16 cellular contexts compared by ENCODE assay signal in the genomic region with DNA sequence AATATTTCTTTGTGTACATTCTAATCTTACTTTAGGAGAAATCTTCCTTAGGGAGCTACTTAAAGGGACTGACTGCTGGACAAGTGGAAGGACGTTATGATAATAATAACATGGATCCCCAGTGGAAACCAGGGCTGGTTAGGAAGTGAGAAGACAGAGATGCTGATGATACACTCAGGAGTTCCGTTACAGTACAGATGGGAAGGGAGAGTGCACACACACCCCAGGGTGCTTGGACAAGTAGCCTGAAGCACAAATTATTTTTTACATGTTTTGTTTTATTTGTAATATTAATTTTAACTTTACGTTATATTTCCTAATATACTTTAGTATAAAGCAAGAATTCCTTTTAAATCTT.
DNase-seq lines count a peak whose midpoint lies in the region; ATAC-seq, FAIRE-seq and TF ChIP-seq lines count a peak whose summit lies in the region.
"Had no signal": no experiment of that assay in that cellular context is flagged by ENCODE, and none has a peak within 500 bp of the region (broad histone marks: within the 10 kb centered on the region; RNA-seq: fewer than 3 reads in every experiment).

No MANE protein-coding gene starts in this region.

- CTCF ChIA-PET in HEK293T (lab: Yijun Ruan, JAX): no interaction called here
- CTCF ChIA-PET in PC-9 (lab: Charles Lee): no interaction called here

- ATAC-seq in GM19328 (IDR thresholded peaks at IDR 0.05; ENCODE audit: unreplicated experiment): no peak
- ATAC-seq: CD8-positive, alpha-beta T cell had no signal

- H3K27ac ChIP-seq in PC-9 (no peak overlapping the region), neural progenitor cell (no peak overlapping the region)
- H3K27ac ChIP-seq: BLaER1, SJCRH30 had no signal

- POLR2A ChIA-PET in HEK293T (lab: Yijun Ruan, JAX) (interaction anchor here (0.8 kb wide), 1 partner anchor 11 kb away, joined by 3 read pairs; no protein-coding TSS in a partner anchor), PC-9 (lab: Charles Lee; ENCODE audit: unreplicated experiment) (interaction anchor here (1.1 kb wide), 1 partner anchor 160 kb away, joined by 5 read pairs; no protein-coding TSS in a partner anchor)

- H3K9ac ChIP-seq in neural progenitor cell: no peak overlapping the region
- H3K9ac ChIP-seq: BLaER1 had no signal

- H3K9me3 ChIP-seq in PC-9 (ENCODE audit: insufficient read depth, low read depth): no peaks in the 10 kb centered on the region; the same call in 1 of the 2 replicates
- peaks cover 4% of the 10 kb centered on the region for H3K9me3 ChIP-seq in neural progenitor cell (ENCODE audit: low read depth)
- H3K9me3 ChIP-seq: BLaER1 had no signal

- peaks cover 2% of the 10 kb centered on the region for H3K27me3 Mint-ChIP-seq in neural progenitor cell (ENCODE audit: insufficient read depth, low read depth)

- H3K36me3 Mint-ChIP-seq in neural progenitor cell: peaks cover 2% of the 10 kb centered on the region
- H3K36me3 Mint-ChIP-seq: CD8-positive, alpha-beta T cell had no signal

- FAIRE-seq in GM19239 (lab: Jason Lieb, UNC): no peak
- FAIRE-seq: G401.6 had no signal

- H3K4me3 ChIP-seq in PC-9 (peak overlapping the region; percentile 56; the same call in 1 of the 2 replicates), neural progenitor cell (no peak overlapping the region)
- H3K4me3 ChIP-seq: BLaER1, SJCRH30 had no signal

- H3K4me2 ChIP-seq in PC-9 (peak overlapping the region; percentile 69), neural progenitor cell (no peak overlapping the region)
- H3K4me2 ChIP-seq: BLaER1 had no signal

- H3K4me1 ChIP-seq in PC-9 (replicated peaks; ENCODE audit: insufficient read depth) (no peaks in the 10 kb centered on the region), neural progenitor cell (peaks cover 14% of the 10 kb centered on the region)
- H3K4me1 ChIP-seq: BLaER1, SJCRH30 had no signal

- intact Hi-C loops in PC-9 (cut with micrococcal nuclease; ENCODE audit: unreplicated experiment): loop anchor here (5.0 kb wide), 1 partner anchor 245 kb away; no protein-coding TSS in a partner anchor

- H3K4me1 Mint-ChIP-seq in neural progenitor cell: peaks cover 23% of the 10 kb centered on the region

- no peaks in the 10 kb centered on the region for H3K9me2 ChIP-seq in PC-9 (ENCODE audit: insufficient read depth)

- H3K9me3 Mint-ChIP-seq in neural progenitor cell: peaks cover 22% of the 10 kb centered on the region
- H3K9me3 Mint-ChIP-seq: CD8-positive, alpha-beta T cell; T-helper 1 cell treated with Interleukin-12 subunit alpha and Interleukin-12 subunit beta and Interleukin-4 antibody, amounts not matched to agents 30 μg/mL and 1 μg/mL, for 36 hours had no signal

- H2AFZ ChIP-seq in PC-9 (peak overlapping the region; percentile 75), neural progenitor cell (replicated peaks) (no peak overlapping the region)

- BruUV-seq in PC-9 (replicated peaks; lab: Mats Ljungman, UMichigan): no TSS peak

- H3K79me2 ChIP-seq in PC-9 (ENCODE audit: low read depth) (no peaks in the 10 kb centered on the region), neural progenitor cell (ENCODE audit: low read depth) (no peaks in the 10 kb centered on the region)

- peak; percentile 60 for DNase-seq in DMS53 (lab: John Stamatoyannopoulos, UW)
- peak; percentile 11 for DNase-seq in HEK293T (ENCODE audit: extremely low spot score)
- DNase-seq in PC-9: no peak
- DNase-seq in neural progenitor cell (ENCODE audit: low spot score): no peak
- DNase-seq in NCI-H2227 (lab: John Stamatoyannopoulos, UW; ENCODE audit: unreplicated experiment): no peak
- DNase-seq in GM19239 (ENCODE audit: insufficient read length, low spot score): no peak
- DNase-seq: CD8-positive, alpha-beta T cell; DMS79; NCI-H1436; NCI-H1930; NCI-H82; SJCRH30 had no signal

- peak overlapping the region; percentile 67 for H3K27ac Mint-ChIP-seq in neural progenitor cell
- H3K27ac Mint-ChIP-seq: CD8-positive, alpha-beta T cell; T-helper 1 cell treated with Interleukin-12 subunit alpha and Interleukin-12 subunit beta and Interleukin-4 antibody, amounts not matched to agents 30 μg/mL and 1 μg/mL, for 36 hours had no signal

- TF ChIP-seq CTCF in PC-9 (conservative IDR thresholded peaks at IDR 0.05): no peak
- no peak for TF ChIP-seq CTCF in neural progenitor cell (IDR thresholded peaks at IDR 0.05)

- H3K4me3 Mint-ChIP-seq in neural progenitor cell: no peak overlapping the region
- H3K4me3 Mint-ChIP-seq: CD8-positive, alpha-beta T cell; T-helper 1 cell treated with Interleukin-12 subunit alpha and Interleukin-12 subunit beta and Interleukin-4 antibody, amounts not matched to agents 30 μg/mL and 1 μg/mL, for 36 hours had no signal

- H4K20me1 ChIP-seq in PC-9 (ENCODE audit: insufficient read depth): no peaks in the 10 kb centered on the region
- H4K20me1 ChIP-seq in neural progenitor cell (ENCODE audit: low read depth): no peaks in the 10 kb centered on the region
- H4K20me1 ChIP-seq: BLaER1 had no signal

- H3F3A ChIP-seq in PC-9 (ENCODE audit: insufficient read depth, low read depth): no peaks in the 10 kb centered on the region
- peaks cover 10% of the 10 kb centered on the region for H3F3A ChIP-seq in neural progenitor cell (ENCODE audit: low read depth)

- no peaks in the 10 kb centered on the region for H3K36me3 ChIP-seq in PC-9 (ENCODE audit: low read depth)
- H3K36me3 ChIP-seq in neural progenitor cell: no peaks in the 10 kb centered on the region
- H3K36me3 ChIP-seq: BLaER1, SJCRH30 had no signal

- no peaks in the 10 kb centered on the region for H3K27me3 ChIP-seq in PC-9 (ENCODE audit: insufficient read depth, low read depth)
- no peaks in the 10 kb centered on the region for H3K27me3 ChIP-seq in neural progenitor cell
- H3K27me3 ChIP-seq: BLaER1, SJCRH30 had no signal

TF ChIP-seq in HEK293T, 16 proteins besides CTCF, POLR2A, EP300 and RAD21:
- no peak for TF ChIP-seq FOXA1 (IDR thresholded peaks at IDR 0.05)
- TF ChIP-seq, protein P1, sequence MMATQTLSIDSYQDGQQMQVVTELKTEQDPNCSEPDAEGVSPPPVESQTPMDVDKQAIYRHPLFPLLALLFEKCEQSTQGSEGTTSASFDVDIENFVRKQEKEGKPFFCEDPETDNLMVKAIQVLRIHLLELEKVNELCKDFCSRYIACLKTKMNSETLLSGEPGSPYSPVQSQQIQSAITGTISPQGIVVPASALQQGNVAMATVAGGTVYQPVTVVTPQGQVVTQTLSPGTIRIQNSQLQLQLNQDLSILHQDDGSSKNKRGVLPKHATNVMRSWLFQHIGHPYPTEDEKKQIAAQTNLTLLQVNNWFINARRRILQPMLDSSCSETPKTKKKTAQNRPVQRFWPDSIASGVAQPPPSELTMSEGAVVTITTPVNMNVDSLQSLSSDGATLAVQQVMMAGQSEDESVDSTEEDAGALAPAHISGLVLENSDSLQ (IDR thresholded peaks at IDR 0.05): no peak
- no peak for TF ChIP-seq SP1 (IDR thresholded peaks at IDR 0.05)
- TF ChIP-seq CTBP1 (IDR thresholded peaks at IDR 0.05; ENCODE audit: borderline replicate concordance): no peak
- TF ChIP-seq NFRKB (IDR thresholded peaks at IDR 0.05): no peak
- no peak for TF ChIP-seq BHLHE40 (IDR thresholded peaks at IDR 0.05; ENCODE audit: borderline replicate concordance)
- TF ChIP-seq TARDBP (IDR thresholded peaks at IDR 0.05): no peak
- no peak for TF ChIP-seq ZNF384 (IDR thresholded peaks at IDR 0.05)
- TF ChIP-seq HDGF (IDR thresholded peaks at IDR 0.05; ENCODE audit: borderline replicate concordance): no peak
- no peak for TF ChIP-seq FOXM1 (IDR thresholded peaks at IDR 0.05; ENCODE audit: borderline replicate concordance)
- TF ChIP-seq ELF4 (IDR thresholded peaks at IDR 0.05): no peak
- TF ChIP-seq LEF1 (IDR thresholded peaks at IDR 0.05; ENCODE audit: borderline replicate concordance): no peak
- TF ChIP-seq ARNT (IDR thresholded peaks at IDR 0.05): no peak
- TF ChIP-seq FOXK2 (IDR thresholded peaks at IDR 0.05): no peak
- no peak for TF ChIP-seq SUZ12 (IDR thresholded peaks at IDR 0.05)
- no peak for TF ChIP-seq L3MBTL2 (conservative IDR thresholded peaks at IDR 0.05)

Comparison
In these comparisons a context has a peak if more than half of its experiments do, and no peak if none do; other contexts are left out.
1. DNase-seq: peak in DMS53 (single experiment) and HEK293T (single experiment); none in PC-9 (0 of 2), neural progenitor cell (single experiment), NCI-H2227 (single experiment) and GM19239 (single experiment).